In genomic region chr15:53869806-53870073, GRCh38 we compare ENCODE assay signal across 23 cellular contexts.
"Had no signal": no experiment of that assay in that cellular context is flagged by ENCODE, and none has a peak within 500 bp of the region (broad histone marks: within the 10 kb centered on the region; RNA-seq: fewer than 3 reads in every experiment).

No MANE protein-coding gene starts in this region.

- DNase-seq: colonic mucosa; cortex of kidney; effector CD8-positive, alpha-beta T cell; effector memory CD8-positive, alpha-beta T cell; foreskin keratinocyte; heart left ventricle; hippocampal formation; left cardiac atrium; left lung; left ventricle myocardium superior; lower lobe of right lung; mesenchymal stem cell; mucosa of descending colon; naive B cell; naive thymus-derived CD8-positive, alpha-beta T cell had no signal

- H3K27ac Mint-ChIP-seq: dendritic cell treated with granulocyte-macrophage colony-stimulating factor and Interleukin-4, amounts not matched to agents 40 ng/mL and 50 ng/mL, for 4 days; effector memory CD8-positive, alpha-beta T cell; mesothelial cell of epicardium; naive B cell; naive thymus-derived CD8-positive, alpha-beta T cell had no signal

- H3K36me3 ChIP-seq: colonic mucosa, esophagus muscularis mucosa, gastroesophageal sphincter, heart left ventricle, left lung, lower lobe of right lung had no signal

- ATAC-seq: effector memory CD8-positive, alpha-beta T cell; gastroesophageal sphincter; heart left ventricle; left cardiac atrium; left lung; left ventricle myocardium superior; lower lobe of right lung; mucosa of descending colon; naive thymus-derived CD8-positive, alpha-beta T cell had no signal

- H3K27me3 ChIP-seq: colonic mucosa, esophagus muscularis mucosa, foreskin keratinocyte, gastroesophageal sphincter, heart left ventricle, left lung had no signal

- H3K36me3 Mint-ChIP-seq: mesothelial cell of epicardium; naive B cell; naive thymus-derived CD8-positive, alpha-beta T cell had no signal

- H3K4me1 ChIP-seq: colonic mucosa, foreskin keratinocyte, gastroesophageal sphincter, heart left ventricle, left lung, lower lobe of right lung had no signal

- H3K9me3 ChIP-seq: colonic mucosa, esophagus muscularis mucosa, gastroesophageal sphincter, heart left ventricle, lower lobe of right lung had no signal

- H3K27me3 Mint-ChIP-seq: dendritic cell treated with granulocyte-macrophage colony-stimulating factor and Interleukin-4, amounts not matched to agents 40 ng/mL and 50 ng/mL, for 4 days; effector memory CD8-positive, alpha-beta T cell had no signal

- H3K27ac ChIP-seq: colonic mucosa, esophagus muscularis mucosa, foreskin keratinocyte, gastroesophageal sphincter, heart left ventricle, left lung, lower lobe of right lung had no signal

- FAIRE-seq: endothelial cell of umbilical vein, frontal cortex, islet of Langerhans, keratinocyte had no signal

- H3K4me1 Mint-ChIP-seq: naive B cell; naive thymus-derived CD8-positive, alpha-beta T cell had no signal

- H3K4me3 Mint-ChIP-seq: dendritic cell treated with granulocyte-macrophage colony-stimulating factor and Interleukin-4, amounts not matched to agents 40 ng/mL and 50 ng/mL, for 4 days; effector memory CD8-positive, alpha-beta T cell; mesothelial cell of epicardium; naive thymus-derived CD8-positive, alpha-beta T cell had no signal

- H3K4me3 ChIP-seq: colonic mucosa, esophagus muscularis mucosa, gastroesophageal sphincter, heart left ventricle, left lung, lower lobe of right lung, mucosa of descending colon had no signal
